In the genomic region with DNA sequence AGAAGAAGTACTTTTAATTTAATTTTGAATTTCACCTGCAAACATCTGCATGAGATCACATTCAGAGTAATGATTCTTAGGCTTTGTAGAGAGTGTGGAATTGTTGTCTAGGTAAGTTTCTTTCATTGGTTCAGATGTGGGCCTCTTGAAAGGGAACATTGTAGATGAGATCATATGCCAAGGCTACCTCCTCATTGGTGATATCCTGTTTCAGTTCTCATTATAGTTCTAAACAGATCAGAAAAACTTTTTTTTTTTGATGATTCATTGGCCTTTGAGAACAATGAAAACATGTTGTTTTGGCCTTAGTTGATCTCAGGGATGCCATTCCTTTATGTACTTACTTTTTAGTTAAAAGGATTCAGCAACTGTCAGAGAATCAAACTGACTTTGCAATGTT, we compare ENCODE assay signal across 9 cellular contexts. TPM values are rescaled to one million over a fixed set of nuclear protein-coding genes. Genes with fewer than 3 reads are reported as not detected.
DNase-seq lines count a peak whose midpoint lies in the region; ATAC-seq and TF ChIP-seq lines count a peak whose summit lies in the region.
"Had no signal": no experiment of that assay in that cellular context is flagged by ENCODE, and none has a peak within 500 bp of the region (broad histone marks: within the 10 kb centered on the region; RNA-seq: fewer than 3 reads in every experiment).

No MANE protein-coding gene starts in this region.

- H3K4me1 ChIP-seq in MM.1S (ENCODE audit: low read length) (peaks cover 17% of the 10 kb centered on the region), mammary epithelial cell (ENCODE audit: insufficient read depth, low read length) (peaks cover 41% of the 10 kb centered on the region), spleen (peaks cover 0 to 5% (median 0%) of the 10 kb centered on the region in 6 donors), heart right ventricle (no peaks in the 10 kb centered on the region), colonic mucosa (no peaks in the 10 kb centered on the region)

- no peaks in the 10 kb centered on the region for H3K9me3 ChIP-seq in MM.1S (replicated peaks; ENCODE audit: insufficient read depth, low read length)
- H3K9me3 ChIP-seq in mammary epithelial cell (replicated peaks; ENCODE audit: insufficient read depth, low read length) = no peaks in the 10 kb centered on the region
- H3K9me3 ChIP-seq in spleen = no peaks in the 10 kb centered on the region
- no peaks in the 10 kb centered on the region for H3K9me3 ChIP-seq in heart right ventricle
- H3K9me3 ChIP-seq in colonic mucosa = no peaks in the 10 kb centered on the region

- no peak for DNase-seq in activated CD4-positive, alpha-beta T cell treated with anti-CD3 and anti-CD28 coated beads for 36 hours
- DNase-seq in activated CD4-positive, alpha-beta T cell treated with anti-CD3 and anti-CD28 coated beads, Interleukin-2, amount 10 ng/mL, durations not matched to agents 7 days and 5 days = no peak
- DNase-seq in MM.1S = peak; percentile 59
- DNase-seq in mammary epithelial cell = peak; percentile 82
- no peak for DNase-seq in spleen
- DNase-seq in heart right ventricle = no peak
- no peak for DNase-seq in colonic mucosa
- DNase-seq in dorsolateral prefrontal cortex = no peak
- DNase-seq: stimulated activated CD4-positive, alpha-beta T cell treated with anti-CD3 and anti-CD28 coated beads, Interleukin-2, amount 100 ng/mL, for 48 hours had no signal

- in situ Hi-C loops in mammary epithelial cell (cut with MboI; ENCODE audit: low sequenced_read_pairs in 2 of 2) = no loop called here

- dilution Hi-C loops in mammary epithelial cell (cut with HindIII; ENCODE audit: low sequenced_read_pairs) = no loop called here

- H3K4me3 Mint-ChIP-seq in activated CD4-positive, alpha-beta T cell treated with anti-CD3 and anti-CD28 coated beads for 36 hours = no peak overlapping the region
- H3K4me3 Mint-ChIP-seq in activated CD4-positive, alpha-beta T cell treated with anti-CD3 and anti-CD28 coated beads, Interleukin-2, amount 10 ng/mL, durations not matched to agents 7 days and 5 days = no peak overlapping the region

- H3K27ac ChIP-seq in MM.1S (ENCODE audit: low read length) (peak overlapping the region; percentile 34; the same call in 1 of the 2 replicates), mammary epithelial cell (ENCODE audit: insufficient read depth, low read depth, low read length) (no peak overlapping the region), spleen (peak overlapping the region; percentile 35 to 67 (median 58)), heart right ventricle (no peak overlapping the region), colonic mucosa (no peak overlapping the region), dorsolateral prefrontal cortex (no peak overlapping the region)

- H2AFZ ChIP-seq in MM.1S (ENCODE audit: low read length) = peak overlapping the region; percentile 26
- peak overlapping the region; percentile 49 for H2AFZ ChIP-seq in mammary epithelial cell (ENCODE audit: low read depth, low read length)

- peaks cover 2% of the 10 kb centered on the region for H3K27me3 Mint-ChIP-seq in activated CD4-positive, alpha-beta T cell treated with anti-CD3 and anti-CD28 coated beads for 36 hours
- H3K27me3 Mint-ChIP-seq in activated CD4-positive, alpha-beta T cell treated with anti-CD3 and anti-CD28 coated beads, Interleukin-2, amount 10 ng/mL, durations not matched to agents 7 days and 5 days = peaks cover under 1% of the 10 kb centered on the region

- H3K4me1 Mint-ChIP-seq in activated CD4-positive, alpha-beta T cell treated with anti-CD3 and anti-CD28 coated beads for 36 hours = peaks cover 17% of the 10 kb centered on the region
- peaks cover 9% of the 10 kb centered on the region for H3K4me1 Mint-ChIP-seq in activated CD4-positive, alpha-beta T cell treated with anti-CD3 and anti-CD28 coated beads, Interleukin-2, amount 10 ng/mL, durations not matched to agents 7 days and 5 days

- H3K9me3 Mint-ChIP-seq in activated CD4-positive, alpha-beta T cell treated with anti-CD3 and anti-CD28 coated beads for 36 hours (ENCODE audit: low read depth) = no peaks in the 10 kb centered on the region
- H3K9me3 Mint-ChIP-seq in activated CD4-positive, alpha-beta T cell treated with anti-CD3 and anti-CD28 coated beads, Interleukin-2, amount 10 ng/mL, durations not matched to agents 7 days and 5 days = no peaks in the 10 kb centered on the region

- no peaks in the 10 kb centered on the region for H4K20me1 ChIP-seq in MM.1S (ENCODE audit: insufficient read depth, low read length)
- no peaks in the 10 kb centered on the region for H4K20me1 ChIP-seq in mammary epithelial cell (ENCODE audit: insufficient read depth, low read length)

- no peak overlapping the region for H3K4me3 ChIP-seq in MM.1S (ENCODE audit: low read length)
- H3K4me3 ChIP-seq in mammary epithelial cell (replicated peaks in 1 of 3; ENCODE audit: insufficient read depth in 1 of 3, low read depth in 2 of 3, low read length in 3 of 3) = no peak overlapping the region
- H3K4me3 ChIP-seq in spleen = no peak overlapping the region
- no peak overlapping the region for H3K4me3 ChIP-seq in heart right ventricle
- no peak overlapping the region for H3K4me3 ChIP-seq in colonic mucosa
- no peak overlapping the region for H3K4me3 ChIP-seq in dorsolateral prefrontal cortex

- no peaks in the 10 kb centered on the region for H3K36me3 Mint-ChIP-seq in activated CD4-positive, alpha-beta T cell treated with anti-CD3 and anti-CD28 coated beads for 36 hours (ENCODE audit: low read depth)
- no peaks in the 10 kb centered on the region for H3K36me3 Mint-ChIP-seq in activated CD4-positive, alpha-beta T cell treated with anti-CD3 and anti-CD28 coated beads, Interleukin-2, amount 10 ng/mL, durations not matched to agents 7 days and 5 days (ENCODE audit: low read depth)

- no peak for TF ChIP-seq CTCF in MM.1S (IDR thresholded peaks at IDR 0.05; ENCODE audit: low read length)
- TF ChIP-seq CTCF in mammary epithelial cell (conservative IDR thresholded peaks at IDR 0.05 in 1 of 2, IDR thresholded peaks at IDR 0.05 in 1 of 2; ENCODE audit: extremely low read depth in 1 of 2, insufficient read depth in 1 of 2, low read depth in 1 of 2, low read length in 2 of 2) = no peak
- TF ChIP-seq CTCF in spleen (IDR thresholded peaks at IDR 0.05 in 8 of 11, conservative IDR thresholded peaks at IDR 0.05 in 3 of 11) = no peak
- no peak for TF ChIP-seq CTCF in heart right ventricle (IDR thresholded peaks at IDR 0.05)
- no peak for TF ChIP-seq CTCF in colonic mucosa (IDR thresholded peaks at IDR 0.05)
- TF ChIP-seq CTCF in dorsolateral prefrontal cortex (IDR thresholded peaks at IDR 0.05 in 54 of 56, conservative IDR thresholded peaks at IDR 0.05 in 2 of 56; ENCODE audit: low read depth in 1 of 56, partially characterized antibody in 56 of 56) = no peak

- H3K36me3 ChIP-seq in MM.1S (replicated peaks; ENCODE audit: insufficient read depth, low read length) (no peaks in the 10 kb centered on the region), mammary epithelial cell (ENCODE audit: insufficient read depth, low read length) (no peaks in the 10 kb centered on the region), spleen (no peaks in the 10 kb centered on the region), heart right ventricle (no peaks in the 10 kb centered on the region), colonic mucosa (no peaks in the 10 kb centered on the region)

- CTCF ChIA-PET in activated CD4-positive, alpha-beta T cell treated with anti-CD3 and anti-CD28 coated beads for 36 hours (lab: Charles Lee) = interaction anchor here (0.6 kb wide), 1 partner anchor 48 kb away, joined by 3 read pairs; no protein-coding TSS in a partner anchor
- CTCF ChIA-PET in activated CD4-positive, alpha-beta T cell treated with anti-CD3 and anti-CD28 coated beads, Interleukin-2, amount 10 ng/mL, durations not matched to agents 7 days and 5 days (lab: Charles Lee) = no interaction called here
- CTCF ChIA-PET in mammary epithelial cell (lab: Charles Lee; ENCODE audit: low non-redundant PET) = interaction anchor here (0.7 kb wide), 1 partner anchor 245 kb away, joined by 14 read pairs; no protein-coding TSS in a partner anchor

- no peaks in the 10 kb centered on the region for H3K9me2 ChIP-seq in MM.1S (replicated peaks; ENCODE audit: insufficient read depth, low read length)

- H3K9ac ChIP-seq in MM.1S (ENCODE audit: low read length) (no peak overlapping the region), mammary epithelial cell (ENCODE audit: insufficient read depth, low read length) (no peak overlapping the region), colonic mucosa (ENCODE audit: low read depth in 2 of 2, low read length in 2 of 2) (no peak overlapping the region)

- no peaks in the 10 kb centered on the region for H3K27me3 ChIP-seq in MM.1S (replicated peaks; ENCODE audit: insufficient read depth, low read length)
- H3K27me3 ChIP-seq in mammary epithelial cell (ENCODE audit: insufficient read depth, low read length) = no peaks in the 10 kb centered on the region
- H3K27me3 ChIP-seq in spleen (replicated peaks in 1 of 7) = no peaks in the 10 kb centered on the region
- no peaks in the 10 kb centered on the region for H3K27me3 ChIP-seq in heart right ventricle
- no peaks in the 10 kb centered on the region for H3K27me3 ChIP-seq in colonic mucosa
- no peaks in the 10 kb centered on the region for H3K27me3 ChIP-seq in dorsolateral prefrontal cortex

- BruUV-seq in mammary epithelial cell (replicated peaks; lab: Mats Ljungman, UMichigan) = no TSS peak

- peak overlapping the region; percentile 75 for H3K27ac Mint-ChIP-seq in activated CD4-positive, alpha-beta T cell treated with anti-CD3 and anti-CD28 coated beads for 36 hours
- no peak overlapping the region for H3K27ac Mint-ChIP-seq in activated CD4-positive, alpha-beta T cell treated with anti-CD3 and anti-CD28 coated beads, Interleukin-2, amount 10 ng/mL, durations not matched to agents 7 days and 5 days

- intact Hi-C loops in activated CD4-positive, alpha-beta T cell treated with anti-CD3 and anti-CD28 coated beads for 36 hours (cut with DNase I, micrococcal nuclease) = loop anchor here in 1 of 2 experiments (1.0 to 5.0 kb wide), 2 partner anchors 45 to 196 kb away; a partner anchor contains a TSS
- intact Hi-C loops in mammary epithelial cell (cut with micrococcal nuclease) = no loop called here
- intact Hi-C loops in spleen (cut with DNase I; ENCODE audit: low total_unique reads) = no loop called here
- intact Hi-C loops in heart right ventricle (cut with DNase I) = loop anchor here in 1 of 10 donors (2.0 kb wide), 1 partner anchor 39 kb away; no protein-coding TSS in a partner anchor
- intact Hi-C loops in colonic mucosa (cut with DNase I) = no loop called here
- intact Hi-C loops in dorsolateral prefrontal cortex (cut with DNase I) = no loop called here

- peak; percentile 99 for ATAC-seq in activated CD4-positive, alpha-beta T cell treated with anti-CD3 and anti-CD28 coated beads for 36 hours
- no peak for ATAC-seq in heart right ventricle

- H3K79me2 ChIP-seq in MM.1S (ENCODE audit: low read length) = no peaks in the 10 kb centered on the region
- H3K79me2 ChIP-seq in mammary epithelial cell (ENCODE audit: insufficient read depth, low read length) = no peaks in the 10 kb centered on the region

- peak overlapping the region; percentile 37; the same call in 1 of the 2 replicates for H3K4me2 ChIP-seq in MM.1S (ENCODE audit: low read depth, low read length)
- peak overlapping the region; percentile 35 for H3K4me2 ChIP-seq in mammary epithelial cell (ENCODE audit: insufficient read depth, low read depth, low read length)

- H3F3A ChIP-seq in MM.1S (ENCODE audit: insufficient read depth, low read length) = peaks cover 4% of the 10 kb centered on the region; the same call in 1 of the 2 replicates

- TF ChIP-seq POLR2A in spleen (IDR thresholded peaks at IDR 0.05) = no peak

- POLR2A ChIA-PET in activated CD4-positive, alpha-beta T cell treated with anti-CD3 and anti-CD28 coated beads for 36 hours (lab: Charles Lee) = no interaction called here
- POLR2A ChIA-PET in activated CD4-positive, alpha-beta T cell treated with anti-CD3 and anti-CD28 coated beads, Interleukin-2, amount 10 ng/mL, durations not matched to agents 7 days and 5 days (lab: Charles Lee) = no interaction called here

RNA-seq across cellular contexts. Expression of a gene that starts 44.5 kb away (rescaled TPM):
- total RNA-seq in activated CD4-positive, alpha-beta T cell treated with anti-CD3 and anti-CD28 coated beads for 36 hours = under 1 TPM; 0.16 to 0.30 TPM
- 1 to 10 TPM in 1 of 2 experiments, under 1 TPM in 1; 0.96 to 1.2 TPM for total RNA-seq in activated CD4-positive, alpha-beta T cell treated with anti-CD3 and anti-CD28 coated beads, Interleukin-2, amount 10 ng/mL, durations not matched to agents 7 days and 5 days
- total RNA-seq in mammary epithelial cell = under 1 TPM; 0.83 to 0.94 TPM
- 0.37 TPM for polyA plus RNA-seq in mammary epithelial cell
- polyA minus RNA-seq in mammary epithelial cell = not detected
- 10 to 100 TPM in 1 of 7 donors, 1 to 10 TPM in 6; 4.9 to 18.2 (median 8.5) TPM for total RNA-seq in spleen
- 1 to 10 TPM; 4.7 to 5.9 (median 5.5) TPM for polyA plus RNA-seq in spleen
- total RNA-seq in heart right ventricle = 1 to 10 TPM in 2 of 10 donors, under 1 TPM in 8; 0.12 to 1.5 (median 0.32) TPM
- polyA plus RNA-seq in heart right ventricle = under 1 TPM; 0.07 to 0.22 TPM
- 1 to 10 TPM; 2.1 to 2.5 TPM for total RNA-seq in colonic mucosa
- total RNA-seq in dorsolateral prefrontal cortex = 10 to 100 TPM; 19.0 to 50.3 (median 33.2) TPM

Comparison
In these comparisons a context has a peak if more than half of its experiments do, and no peak if none do; other contexts are left out.
1. DNase-seq: peak in MM.1S (single experiment) and mammary epithelial cell (single experiment); none in activated CD4-positive, alpha-beta T cell treated with anti-CD3 and anti-CD28 coated beads for 36 hours (single experiment), activated CD4-positive, alpha-beta T cell treated with anti-CD3 and anti-CD28 coated beads, Interleukin-2, amount 10 ng/mL, durations not matched to agents 7 days and 5 days (single experiment), spleen (single experiment), heart right ventricle (0 of 2), colonic mucosa (single experiment) and dorsolateral prefrontal cortex (0 of 10).
2. H3K27ac ChIP-seq: peak in MM.1S (single experiment) and spleen (8 of 8); none in mammary epithelial cell (single experiment), heart right ventricle (0 of 10), colonic mucosa (single experiment) and dorsolateral prefrontal cortex (0 of 59).